Comparison of ENCODE assay signal across 9 cellular contexts in genomic region chr5:122776143-122776542, GRCh38. TPM values are rescaled to one million over a fixed set of nuclear protein-coding genes. Genes with fewer than 3 reads are reported as not detected.
DNase-seq lines count a peak whose midpoint lies in the region; ATAC-seq and TF ChIP-seq lines count a peak whose summit lies in the region.
"Had no signal": no experiment of that assay in that cellular context is flagged by ENCODE, and none has a peak within 500 bp of the region (broad histone marks: within the 10 kb centered on the region; RNA-seq: fewer than 3 reads in every experiment).

No MANE protein-coding gene starts in this region.

- H3K27me3 Mint-ChIP-seq in MCF 10A (ENCODE audit: insufficient read depth, unreplicated experiment): no peaks in the 10 kb centered on the region

- H3K4me3 Mint-ChIP-seq in MCF 10A (ENCODE audit: unreplicated experiment): peak overlapping the region; percentile 94

- ATAC-seq in HG02798 (IDR thresholded peaks at IDR 0.05; ENCODE audit: poor library complexity, unreplicated experiment): no peak

- POLR2A ChIA-PET in HEK293 (lab: Yijun Ruan, JAX) (no interaction called here), MCF 10A (lab: Yijun Ruan, JAX) (interaction anchor here (0.6 to 3.6 kb wide), 22 partner anchors 10 to 814 kb away, joined by 3 to 41 read pairs (median 4); partner anchors contain the start of genes CEP120 and SNX24)

- H3K27ac ChIP-seq in 22Rv1 (0 out of 2 replicates have a peak overlapping the region, but pooled peaks have one; percentile 58), HEK293 (ENCODE audit: extremely low read depth, low read depth, low read length) (no peak overlapping the region), mucosa of rectum (ENCODE audit: low read depth in 2 of 2, low read length in 2 of 2) (peak overlapping the region in 1 of 2 donors; percentile 82)

- H3K9ac ChIP-seq in mucosa of rectum (ENCODE audit: low read depth in 1 of 2, low read length in 2 of 2): peak overlapping the region; percentile 91 to 94

- no peaks in the 10 kb centered on the region for H3K9me3 Mint-ChIP-seq in MCF 10A (ENCODE audit: unreplicated experiment)

- H3K4me1 ChIP-seq in HEK293 (ENCODE audit: control insufficient read depth, insufficient read depth, low read length) (0 out of 2 replicates have a peak, but pooled peaks cover 2% of the 10 kb centered on the region), mucosa of rectum (ENCODE audit: control insufficient read depth in 2 of 2, insufficient read depth in 2 of 2, low read length in 2 of 2) (peaks cover 2 to 11% of the 10 kb centered on the region in 2 donors)

- CTCF ChIA-PET in HEK293 (lab: Yijun Ruan, JAX) (no interaction called here), MCF 10A (lab: Yijun Ruan, JAX) (interaction anchor here (0.8 to 3.0 kb wide), 12 partner anchors 12 to 584 kb away, joined by 3 to 21 read pairs (median 3); partner anchors contain the start of gene SNX24)

- H3K9me3 ChIP-seq in HEK293 (ENCODE audit: control insufficient read depth, insufficient read depth, low read depth, low read length) (no peaks in the 10 kb centered on the region), mucosa of rectum (ENCODE audit: control insufficient read depth in 2 of 2, low read length in 2 of 2) (no peaks in the 10 kb centered on the region)

- H3K27me3 ChIP-seq in mucosa of rectum (ENCODE audit: control insufficient read depth in 2 of 2, insufficient read depth in 2 of 2, low read length in 2 of 2): no peaks in the 10 kb centered on the region

- intact Hi-C loops in MCF 10A (cut with micrococcal nuclease): loop anchor here (1.0 to 5.0 kb wide), 2 partner anchors 59 to 72 kb away; no protein-coding TSS in a partner anchor

- TF ChIP-seq CTCF in 22Rv1 (IDR thresholded peaks at IDR 0.05) (no peak), HEK293 (tag by site-specific recombination; IDR thresholded peaks at IDR 0.05) (no peak), MCF 10A (IDR thresholded peaks at IDR 0.05; ENCODE audit: unreplicated experiment) (no peak)

- DNase-seq in MCF 10A (ENCODE audit: unreplicated experiment) (peak; percentile 16), NCI-H526 (lab: John Stamatoyannopoulos, UW) (no peak), middle frontal gyrus (ENCODE audit: extremely low spot score, low spot score) (no peak), activated gamma-delta T cell (lab: John Stamatoyannopoulos, UW) (no peak)
- DNase-seq: NCI-H526 treated with DMSO at 0.1 percent for 48 hours had no signal

- H3K4me3 ChIP-seq in HEK293 (ENCODE audit: low read depth, low read length) (peak overlapping the region; percentile 98), mucosa of rectum (ENCODE audit: low read length in 2 of 2) (peak overlapping the region; percentile 90 to 95)

- BruUV-seq in MCF 10A (replicated peaks; lab: Mats Ljungman, UMichigan): no TSS peak

- peaks cover 6% of the 10 kb centered on the region for H3K36me3 Mint-ChIP-seq in MCF 10A (ENCODE audit: insufficient read depth, unreplicated experiment)

- H3K36me3 ChIP-seq in HEK293 (ENCODE audit: control insufficient read depth in 2 of 2, insufficient read depth in 1 of 2, low read length in 2 of 2) (no peaks in the 10 kb centered on the region; a peak in 1 of 3 replicates), mucosa of rectum (ENCODE audit: control insufficient read depth in 2 of 2, insufficient read depth in 2 of 2, low read length in 2 of 2) (no peaks in the 10 kb centered on the region)

- H3K4me1 Mint-ChIP-seq in MCF 10A (ENCODE audit: insufficient read depth, unreplicated experiment): peaks cover 30% of the 10 kb centered on the region

- peak overlapping the region; percentile 95 for H3K27ac Mint-ChIP-seq in MCF 10A (ENCODE audit: low read depth, unreplicated experiment)

TF ChIP-seq in HEK293, 187 proteins besides CTCF, POLR2A, EP300 and RAD21:
- TF ChIP-seq KLF16 (tag by site-specific recombination; IDR thresholded peaks at IDR 0.05) (no peak), ZBTB20 (tag by site-specific recombination; IDR thresholded peaks at IDR 0.05) (peak; percentile 35; the same call in 1 of the 2 replicates), ZBTB11 (tag by site-specific recombination; conservative IDR thresholded peaks at IDR 0.05; ENCODE audit: low read depth) (peak; percentile 62)

RNA-seq across cellular contexts. Expression of gene SNX2, which starts 1.3 kb away (rescaled TPM):
- 94.9 and 120 TPM in 2 replicates for total RNA-seq in MCF 10A (2022)
